In the genomic region with DNA sequence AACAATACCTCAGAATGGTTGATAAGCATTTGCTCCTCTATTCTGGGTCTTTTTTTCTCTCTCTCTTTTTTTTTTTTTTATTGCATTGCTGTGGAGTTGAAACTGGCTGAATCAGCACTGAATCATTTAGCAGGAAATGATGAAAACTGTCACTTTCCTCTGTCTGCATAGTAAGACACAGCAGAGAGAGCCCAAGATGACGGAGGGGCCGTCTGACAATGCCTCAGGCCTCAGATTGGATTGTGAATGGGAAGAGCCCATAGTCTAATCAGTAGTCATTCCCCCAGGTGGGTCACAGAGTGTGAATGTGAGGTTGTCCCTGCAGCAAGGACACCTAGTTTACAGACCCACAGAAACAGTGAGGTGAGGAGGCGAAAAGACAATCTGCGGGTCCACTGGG, we compare ENCODE assay signal across 15 cellular contexts.
DNase-seq lines count a peak whose midpoint lies in the region; ATAC-seq and TF ChIP-seq lines count a peak whose summit lies in the region.
"Had no signal": no experiment of that assay in that cellular context is flagged by ENCODE, and none has a peak within 500 bp of the region (broad histone marks: within the 10 kb centered on the region; RNA-seq: fewer than 3 reads in every experiment).

No MANE protein-coding gene starts in this region.

- 48 to 52% methylated on average over 4 of the region's 4 CpGs for WGBS in GM23248 (ENCODE audit: low coverage in 1 of 2, low lambda C conversion rate in 2 of 2, missing lambda C conversion rate in 2 of 2), 2 experiments

- H3K36me3 ChIP-seq in GM23248 (ENCODE audit: low read depth): no peaks in the 10 kb centered on the region
- no peaks in the 10 kb centered on the region for H3K36me3 ChIP-seq in adipocyte (ENCODE audit: control insufficient read depth, insufficient read depth, low read length, severe bottlenecking)
- H3K36me3 ChIP-seq: heart left ventricle, right atrium auricular region had no signal

- H3K27me3 Mint-ChIP-seq in nephron progenitor cell (ENCODE audit: low read depth, poor library complexity): no peaks in the 10 kb centered on the region

- H3K27ac ChIP-seq in GM23248 (peak overlapping the region; percentile 25; the same call in 1 of the 2 replicates), foreskin keratinocyte (no peak overlapping the region)
- H3K27ac ChIP-seq: dorsolateral prefrontal cortex, heart left ventricle, right atrium auricular region had no signal

- TF ChIP-seq CTCF in foreskin keratinocyte (conservative IDR thresholded peaks at IDR 0.05) (no peak), nephron progenitor cell (IDR thresholded peaks at IDR 0.05) (no peak)

- H3K79me2 ChIP-seq in GM23248 (ENCODE audit: insufficient read depth): no peaks in the 10 kb centered on the region

- peaks cover 11% of the 10 kb centered on the region for H3K36me3 Mint-ChIP-seq in nephron progenitor cell (ENCODE audit: low read depth)
- H3K36me3 Mint-ChIP-seq: natural killer cell had no signal

- H4K20me1 ChIP-seq in GM23248 (ENCODE audit: insufficient read depth): no peaks in the 10 kb centered on the region

- H2AFZ ChIP-seq in GM23248: peak overlapping the region; percentile 59; the same call in 1 of the 2 replicates

- ATAC-seq in foreskin keratinocyte: peak; percentile 76
- ATAC-seq: heart left ventricle, left ventricle myocardium superior, natural killer cell had no signal

- H3K9me2 ChIP-seq in GM23248 (ENCODE audit: insufficient read depth): no peaks in the 10 kb centered on the region

- DNase-seq in AG08396 (ENCODE audit: low spot score) (peak; percentile 8), GM23248 (peak; percentile 76), adipocyte (ENCODE audit: low read depth) (peak; percentile 63), foreskin keratinocyte (peak; percentile 49 to 71), cardiac septum (ENCODE audit: low spot score) (no peak), NCI-H1436 treated with DMSO at 0.1 percent for 48 hours (lab: John Stamatoyannopoulos, UW) (no peak), NCI-H187 treated with DMSO at 0.1 percent for 48 hours (lab: John Stamatoyannopoulos, UW) (no peak), nephron progenitor cell (no peak)
- DNase-seq: dorsolateral prefrontal cortex, heart left ventricle, left ventricle myocardium superior, natural killer cell, NCI-H524, SIG-M5 had no signal

- H3K9me3 ChIP-seq in GM23248 (ENCODE audit: low read depth) (no peaks in the 10 kb centered on the region), adipocyte (ENCODE audit: control insufficient read depth, low read length) (peaks cover 2% of the 10 kb centered on the region)
- H3K9me3 ChIP-seq: right atrium auricular region had no signal

- no peak overlapping the region for H3K4me3 ChIP-seq in GM23248
- no peak overlapping the region for H3K4me3 ChIP-seq in adipocyte (ENCODE audit: low read length)
- H3K4me3 ChIP-seq: dorsolateral prefrontal cortex, heart left ventricle, right atrium auricular region had no signal

- no peaks in the 10 kb centered on the region for H3K27me3 ChIP-seq in GM23248 (replicated peaks; ENCODE audit: insufficient read depth)
- H3K27me3 ChIP-seq in adipocyte (replicated peaks; ENCODE audit: control insufficient read depth, insufficient read depth, low read length): peaks cover 7% of the 10 kb centered on the region
- H3K27me3 ChIP-seq in foreskin keratinocyte: no peaks in the 10 kb centered on the region
- H3K27me3 ChIP-seq: dorsolateral prefrontal cortex, heart left ventricle, right atrium auricular region had no signal

- peaks cover 12% of the 10 kb centered on the region for H3F3A ChIP-seq in GM23248 (ENCODE audit: insufficient read depth)

- H3K4me3 Mint-ChIP-seq in nephron progenitor cell: no peak overlapping the region
- H3K4me3 Mint-ChIP-seq: natural killer cell had no signal

- peaks cover 27% of the 10 kb centered on the region for H3K9me3 Mint-ChIP-seq in nephron progenitor cell

- H3K4me1 ChIP-seq in GM23248 (ENCODE audit: insufficient read depth): peaks cover 25% of the 10 kb centered on the region
- peaks cover 2% of the 10 kb centered on the region for H3K4me1 ChIP-seq in adipocyte (ENCODE audit: control insufficient read depth, insufficient read depth, low read length)
- peaks cover 9% of the 10 kb centered on the region for H3K4me1 ChIP-seq in foreskin keratinocyte

- H3K9ac ChIP-seq in GM23248 (no peak overlapping the region), adipocyte (ENCODE audit: low read length) (no peak overlapping the region)

- peak overlapping the region; percentile 16 for H3K4me2 ChIP-seq in GM23248 (ENCODE audit: unreplicated experiment)

- intact Hi-C loops in cardiac septum (cut with DNase I): no loop called here

- H3K27ac Mint-ChIP-seq in nephron progenitor cell: no peak overlapping the region
- H3K27ac Mint-ChIP-seq: natural killer cell had no signal

- in situ Hi-C loops in GM23248 (cut with MboI): no loop called here

- H3K4me1 Mint-ChIP-seq in nephron progenitor cell: peaks cover 19% of the 10 kb centered on the region
- H3K4me1 Mint-ChIP-seq: natural killer cell had no signal

Comparison
In these comparisons a context has a peak if more than half of its experiments do, and no peak if none do; other contexts are left out.
1. DNase-seq: peak in AG08396 (single experiment), GM23248 (single experiment), adipocyte (single experiment) and foreskin keratinocyte (2 of 2); none in cardiac septum (single experiment), NCI-H1436 treated with DMSO at 0.1 percent for 48 hours (single experiment), NCI-H187 treated with DMSO at 0.1 percent for 48 hours (single experiment) and nephron progenitor cell (single experiment).